9 cellular contexts compared by ENCODE assay signal in genomic region chr9:129863059-129863690, GRCh38. TPM values are rescaled to one million over a fixed set of nuclear protein-coding genes. Genes with fewer than 3 reads are reported as not detected.
A peak's percentile ranks its signal among the peaks of the same experiment; 100 is the strongest.
DNase-seq lines count a peak whose midpoint lies in the region; ATAC-seq and TF ChIP-seq lines count a peak whose summit lies in the region.
"Had no signal": no experiment of that assay in that cellular context is flagged by ENCODE, and none has a peak within 500 bp of the region (broad histone marks: within the 10 kb centered on the region; RNA-seq: fewer than 3 reads in every experiment).

No MANE protein-coding gene starts in this region.

- H3K9me3 Mint-ChIP-seq in MCF 10A (ENCODE audit: unreplicated experiment): no peaks in the 10 kb centered on the region

- 75 to 100% methylated on average over 2 to 13 of the region's 14 CpGs for WGBS in transverse colon (ENCODE audit: low coverage in 1 of 2), 2 donors

- in situ Hi-C loops in transverse colon (cut with MboI; ENCODE audit: low pct_ligation_motif_present in 1 of 4, low pct_unique_long_range_greater_than_20kb in 1 of 4, low sequenced_read_pairs in 3 of 4): no loop called here

- no peak for TF ChIP-seq EP300 in transverse colon (IDR thresholded peaks at IDR 0.05; ENCODE audit: low read depth)

- intact Hi-C loops in MCF 10A (cut with micrococcal nuclease) (no loop called here), breast epithelium (cut with DNase I; ENCODE audit: low total_unique reads) (no loop called here), transverse colon (cut with DNase I; ENCODE audit: low total_unique reads) (no loop called here)

- TF ChIP-seq POLR2A in breast epithelium (IDR thresholded peaks at IDR 0.05) (no peak), transverse colon (IDR thresholded peaks at IDR 0.05) (no peak)

- TF ChIP-seq CTCF in MCF 10A (IDR thresholded peaks at IDR 0.05; ENCODE audit: unreplicated experiment) (no peak), breast epithelium (IDR thresholded peaks at IDR 0.05) (no peak), foreskin keratinocyte (conservative IDR thresholded peaks at IDR 0.05) (no peak), transverse colon (IDR thresholded peaks at IDR 0.05) (no peak)

- ATAC-seq in foreskin keratinocyte (peak; percentile 75), GM18511 (IDR thresholded peaks at IDR 0.05; ENCODE audit: unreplicated experiment) (no peak)
- ATAC-seq: PC-3 had no signal

- BruUV-seq in MCF 10A (replicated peaks; lab: Mats Ljungman, UMichigan): no TSS peak

- H3K4me3 ChIP-seq in breast epithelium (no peak overlapping the region), transverse colon (no peak overlapping the region)

- no peak overlapping the region for H3K4me3 Mint-ChIP-seq in MCF 10A (ENCODE audit: unreplicated experiment)

- DNase-seq in MCF 10A (ENCODE audit: unreplicated experiment) (peak; percentile 85), breast epithelium (ENCODE audit: low spot score in 2 of 2) (no peak), foreskin keratinocyte (peak; percentile 81 to 87), transverse colon (peak; percentile 53), putamen (ENCODE audit: low spot score) (no peak), LoVo (ENCODE audit: low spot score) (no peak)
- peak; percentile 80 for DNase-seq in activated CD8-positive, alpha-beta memory T cell treated with anti-CD3 and anti-CD28 coated beads for 24 hours
- DNase-seq: PC-3 had no signal

- H3K36me3 Mint-ChIP-seq in MCF 10A (ENCODE audit: insufficient read depth, unreplicated experiment): peaks cover 39% of the 10 kb centered on the region

- H3K27me3 ChIP-seq in breast epithelium: no peaks in the 10 kb centered on the region
- no peaks in the 10 kb centered on the region for H3K27me3 ChIP-seq in foreskin keratinocyte
- no peaks in the 10 kb centered on the region for H3K27me3 ChIP-seq in transverse colon

- H3K9me3 ChIP-seq in breast epithelium (no peaks in the 10 kb centered on the region), transverse colon (no peaks in the 10 kb centered on the region)

- H3K27ac Mint-ChIP-seq in MCF 10A (ENCODE audit: low read depth, unreplicated experiment): no peak overlapping the region

- H3K27me3 Mint-ChIP-seq in MCF 10A (ENCODE audit: insufficient read depth, unreplicated experiment): no peaks in the 10 kb centered on the region

- peaks cover 5% of the 10 kb centered on the region for H3K4me1 Mint-ChIP-seq in MCF 10A (ENCODE audit: insufficient read depth, unreplicated experiment)

- H3K4me1 ChIP-seq in breast epithelium: no peaks in the 10 kb centered on the region
- H3K4me1 ChIP-seq in foreskin keratinocyte: peaks cover 11% of the 10 kb centered on the region
- H3K4me1 ChIP-seq in transverse colon: no peaks in the 10 kb centered on the region

- CTCF ChIA-PET in MCF 10A (lab: Yijun Ruan, JAX): no interaction called here

- H3K27ac ChIP-seq in breast epithelium (no peak overlapping the region), foreskin keratinocyte (no peak overlapping the region), transverse colon (no peak overlapping the region)

- POLR2A ChIA-PET in MCF 10A (lab: Yijun Ruan, JAX): no interaction called here

- no peaks in the 10 kb centered on the region for H3K36me3 ChIP-seq in breast epithelium
- peaks cover 0 to 22% (median 6%) of the 10 kb centered on the region in 4 donors for H3K36me3 ChIP-seq in transverse colon

RNA-seq across cellular contexts. Expression of gene USP20, which starts 27.9 kb away (rescaled TPM):
- total RNA-seq in MCF 10A (2022) (14.7 and 17.1 TPM in 2 replicates), breast epithelium (10 to 100 TPM; 15.0 to 30.9 (median 22.3) TPM), foreskin keratinocyte (8.3 and 8.6 TPM in 2 replicates), transverse colon (10 to 100 TPM; 18.3 to 40.0 (median 25.3) TPM)
- polyA plus RNA-seq in foreskin keratinocyte: 9.4 and 10.4 TPM in 2 replicates

RNA-seq across cellular contexts. Expression of gene C9orf78, which starts 28.1 kb away (rescaled TPM):
- total RNA-seq in MCF 10A (2022) (27.6 and 30.0 TPM in 2 replicates), breast epithelium (100 to 1,000 TPM in 1 of 3 donors, 10 to 100 TPM in 2; 56.7 to 189 (median 57.8) TPM), foreskin keratinocyte (45.5 and 50.4 TPM in 2 replicates), transverse colon (100 to 1,000 TPM in 1 of 4 donors, 10 to 100 TPM in 3; 43.6 to 263 (median 47.7) TPM)
- 52.7 and 54.2 TPM in 2 replicates for polyA plus RNA-seq in foreskin keratinocyte

RNA-seq across cellular contexts. Expression of gene TOR1A, which starts 39.2 kb away (rescaled TPM):
- 33.6 and 40.4 TPM in 2 replicates for total RNA-seq in MCF 10A (2022)
- total RNA-seq in breast epithelium: 10 to 100 TPM; 54.4 to 60.7 (median 57.8) TPM
- total RNA-seq in foreskin keratinocyte: 37.2 and 37.3 TPM in 2 replicates
- 34.5 and 37.4 TPM in 2 replicates for polyA plus RNA-seq in foreskin keratinocyte
- total RNA-seq in transverse colon: 10 to 100 TPM in 3 of 4 donors, 1 to 10 TPM in 1; 6.2 to 47.0 (median 40.0) TPM

Comparison
In these comparisons a context has a peak if more than half of its experiments do, and no peak if none do; other contexts are left out.
1. DNase-seq: peak in MCF 10A (single experiment), activated CD8-positive, alpha-beta memory T cell treated with anti-CD3 and anti-CD28 coated beads for 24 hours (single experiment), foreskin keratinocyte (2 of 2) and transverse colon (single experiment); none in breast epithelium (0 of 2), putamen (single experiment) and LoVo (single experiment).